11 cellular contexts compared by ENCODE assay signal in genomic region chr6:1605822-1606532, GRCh38. TPM values are rescaled to one million over a fixed set of nuclear protein-coding genes. Genes with fewer than 3 reads are reported as not detected.
DNase-seq lines count a peak whose midpoint lies in the region; ATAC-seq, FAIRE-seq and TF ChIP-seq lines count a peak whose summit lies in the region.
"Had no signal": no experiment of that assay in that cellular context is flagged by ENCODE, and none has a peak within 500 bp of the region (broad histone marks: within the 10 kb centered on the region; RNA-seq: fewer than 3 reads in every experiment).

No MANE protein-coding gene starts in this region.

- peaks cover 76% of the 10 kb centered on the region for H3K27me3 Mint-ChIP-seq in CD4-positive, alpha-beta T cell
- H3K27me3 Mint-ChIP-seq in naive thymus-derived CD8-positive, alpha-beta T cell, result peaks cover 43 to 78% (median 63%) of the 10 kb centered on the region in 5 donors

- DNase-seq in CD4-positive, alpha-beta T cell, result no peak
- DNase-seq in GM20000 (ENCODE audit: low spot score) (peak; percentile 38), GM12878 (ENCODE audit: low read depth, low spot score) (no peak), NCI-H1417 (lab: John Stamatoyannopoulos, UW) (no peak), SW 1271 (lab: John Stamatoyannopoulos, UW) (no peak)
- DNase-seq in naive thymus-derived CD8-positive, alpha-beta T cell, result peak in 2 of 10 donors; percentile 9 to 32
- DNase-seq: Calu3, colonic mucosa had no signal

- H4K20me1 ChIP-seq in GM12878 (ENCODE audit: control insufficient read depth, insufficient read depth), result 0 out of 2 replicates have a peak, but pooled peaks cover 3% of the 10 kb centered on the region

- H3K79me2 ChIP-seq in GM12878 (ENCODE audit: control insufficient read depth, insufficient read depth, low read length), result no peaks in the 10 kb centered on the region

- in situ Hi-C loops in GM12878 (cut with MboI), result loop anchor here (5.0 kb wide), 1 partner anchor 586 kb away; no protein-coding TSS in a partner anchor

- POLR2A ChIA-PET in CD4-positive, alpha-beta T cell (lab: Charles Lee), result no interaction called here
- POLR2A ChIA-PET in GM12878 (lab: Charles Lee), result no interaction called here
- POLR2A ChIA-PET in naive thymus-derived CD8-positive, alpha-beta T cell (lab: Charles Lee), result interaction anchor here (1.0 kb wide), 1 partner anchor 9 kb away, joined by 3 read pairs; no protein-coding TSS in a partner anchor

- no peak overlapping the region for H2AFZ ChIP-seq in GM12878 (ENCODE audit: control insufficient read depth, low read depth, low read length)

- no peak overlapping the region for H3K27ac ChIP-seq in CD4-positive, alpha-beta T cell (ENCODE audit: low read depth, low read length)
- no peak overlapping the region for H3K27ac ChIP-seq in GM12878 (ENCODE audit: control insufficient read depth, insufficient read depth)
- H3K27ac ChIP-seq: colonic mucosa had no signal

- no peak for TF ChIP-seq RAD21 in GM12878 (IDR thresholded peaks at IDR 0.05; ENCODE audit: insufficient read depth, low read depth, low read length)

- peaks cover 85% of the 10 kb centered on the region for H3K27me3 ChIP-seq in CD4-positive, alpha-beta T cell (ENCODE audit: control insufficient read depth, insufficient read depth, low read length)
- peaks cover 29 to 49% of the 10 kb centered on the region in 2 experiments for H3K27me3 ChIP-seq in GM12878 (replicated peaks in 1 of 2; ENCODE audit: control insufficient read depth in 2 of 2, insufficient read depth in 2 of 2, low read length in 1 of 2)

- BruUV-seq in GM12878 (replicated peaks; lab: Mats Ljungman, UMichigan), result no TSS peak

- H3K27ac Mint-ChIP-seq in CD4-positive, alpha-beta T cell, result no peak overlapping the region
- H3K27ac Mint-ChIP-seq in naive thymus-derived CD8-positive, alpha-beta T cell, result no peak overlapping the region

- H3K4me3 ChIP-seq in GM12878, result no peak overlapping the region

- no peaks in the 10 kb centered on the region for H3K9me3 ChIP-seq in CD4-positive, alpha-beta T cell (ENCODE audit: control insufficient read depth, low read length)
- H3K9me3 ChIP-seq in GM12878 (replicated peaks; ENCODE audit: control insufficient read depth, insufficient read depth, low read length), result no peaks in the 10 kb centered on the region
- H3K9me3 ChIP-seq: colonic mucosa, tibial nerve had no signal

- no peaks in the 10 kb centered on the region for H3K36me3 Mint-ChIP-seq in CD4-positive, alpha-beta T cell (ENCODE audit: low read depth)
- H3K36me3 Mint-ChIP-seq in naive thymus-derived CD8-positive, alpha-beta T cell, result peaks cover 0 to 2% (median 0%) of the 10 kb centered on the region in 3 donors

- intact Hi-C loops in CD4-positive, alpha-beta T cell (cut with DNase I, micrococcal nuclease), result loop anchor here (2.0 to 10.0 kb wide), 3 partner anchors 591 to 1029 kb away; no protein-coding TSS in a partner anchor
- intact Hi-C loops in GM12878 (cut with micrococcal nuclease; ENCODE audit: unreplicated experiment), result loop anchor here (2.0 to 10.0 kb wide), 2 partner anchors 169 to 749 kb away; no protein-coding TSS in a partner anchor

- CTCF ChIA-PET in CD4-positive, alpha-beta T cell (lab: Charles Lee), result interaction anchor here (1.5 kb wide), 1 partner anchor 1028 kb away, joined by 3 read pairs; no protein-coding TSS in a partner anchor
- CTCF ChIA-PET in GM12878 (lab: Yijun Ruan, JAX), result interaction anchor here (0.7 to 3.4 kb wide), 12 partner anchors 9 to 748 kb away, joined by 3 to 25 read pairs (median 4); no protein-coding TSS in a partner anchor

- RAD21 ChIA-PET in GM12878 (lab: Charles Lee; ENCODE audit: unreplicated experiment), result interaction anchor here (0.9 to 1.8 kb wide), 4 partner anchors 10 to 1029 kb away, joined by 3 to 6 read pairs (median 4); no protein-coding TSS in a partner anchor

- H3K9ac ChIP-seq in GM12878 (ENCODE audit: control insufficient read depth, insufficient read depth, low read length), result no peak overlapping the region

- no peak for TF ChIP-seq CTCF in CD4-positive, alpha-beta T cell (IDR thresholded peaks at IDR 0.05)
- TF ChIP-seq CTCF in GM20000 (IDR thresholded peaks at IDR 0.05; ENCODE audit: extremely low read depth, missing control alignments), result no peak
- no peak for TF ChIP-seq CTCF in GM12878 (IDR thresholded peaks at IDR 0.05 in 2 of 3, conservative IDR thresholded peaks at IDR 0.05 in 1 of 3; ENCODE audit: control insufficient read depth in 2 of 3, extremely low read depth in 1 of 3, insufficient read depth in 1 of 3, low read depth in 3 of 3, low read length in 3 of 3)

- H3K36me3 ChIP-seq in GM12878 (ENCODE audit: control insufficient read depth in 2 of 2, insufficient read depth in 2 of 2, low read length in 1 of 2), result no peaks in the 10 kb centered on the region
- H3K36me3 ChIP-seq: colonic mucosa, tibial nerve had no signal

- no peak for TF ChIP-seq POLR2A in GM12878 (IDR thresholded peaks at IDR 0.05; ENCODE audit: low read depth, low read length)

- WGBS in GM12878 (ENCODE audit: insufficient coverage, insufficient replicate concordance, low lambda C conversion rate, missing lambda C conversion rate), result 5% methylated on average over 20 of the region's 20 CpGs

- peaks cover 10% of the 10 kb centered on the region for H3K4me1 ChIP-seq in GM12878 (ENCODE audit: control insufficient read depth, insufficient read depth, low read length)

- no peak for FAIRE-seq in GM12878 (lab: Jason Lieb, UNC)

- peak overlapping the region; percentile 68 for H3K4me3 Mint-ChIP-seq in CD4-positive, alpha-beta T cell
- peak overlapping the region; percentile 60 to 81 (median 72) for H3K4me3 Mint-ChIP-seq in naive thymus-derived CD8-positive, alpha-beta T cell

- SMC1A ChIA-PET in GM12878 (lab: Charles Lee; ENCODE audit: uncharacterized antibody, unreplicated experiment), result interaction anchor here (1.0 to 2.1 kb wide), 6 partner anchors 10 to 589 kb away, joined by 3 to 16 read pairs (median 4); no protein-coding TSS in a partner anchor

- ATAC-seq in CD4-positive, alpha-beta T cell (ENCODE audit: poor library complexity), result no peak
- no peak for ATAC-seq in GM12878
- ATAC-seq in naive thymus-derived CD8-positive, alpha-beta T cell, result no peak
- ATAC-seq in HG03025 (IDR thresholded peaks at IDR 0.05; ENCODE audit: low FRiP score, unreplicated experiment), result no peak
- no peak for ATAC-seq in GM21717 (IDR thresholded peaks at IDR 0.05; ENCODE audit: unreplicated experiment)

- 0 out of 2 replicates have a peak overlapping the region, but pooled peaks have one; percentile 77 for H3K4me2 ChIP-seq in GM12878 (ENCODE audit: control insufficient read depth, insufficient read depth)

- TF ChIP-seq EP300 in GM12878 (IDR thresholded peaks at IDR 0.05; ENCODE audit: borderline replicate concordance in 1 of 2, control insufficient read depth in 1 of 2, low read depth in 2 of 2, low read length in 2 of 2), result no peak

- H3K4me1 Mint-ChIP-seq in CD4-positive, alpha-beta T cell (ENCODE audit: low read depth), result peaks cover 41% of the 10 kb centered on the region
- peaks cover 21 to 42% (median 41%) of the 10 kb centered on the region in 4 donors for H3K4me1 Mint-ChIP-seq in naive thymus-derived CD8-positive, alpha-beta T cell

- no peaks in the 10 kb centered on the region for H3K9me3 Mint-ChIP-seq in CD4-positive, alpha-beta T cell
- H3K9me3 Mint-ChIP-seq in naive thymus-derived CD8-positive, alpha-beta T cell, result peaks cover 0 to 5% (median 0%) of the 10 kb centered on the region in 9 donors

TF ChIP-seq in GM12878, 131 proteins besides CTCF, POLR2A, EP300 and RAD21 (continues in another document):
- TF ChIP-seq GATAD2B (conservative IDR thresholded peaks at IDR 0.05; ENCODE audit: low read depth) (no peak), EZH2 (IDR thresholded peaks at IDR 0.05; ENCODE audit: borderline replicate concordance, control insufficient read depth, low read depth, low read length) (0 out of 2 replicates have a peak, but pooled peaks have one; percentile 16), SUZ12 (IDR thresholded peaks at IDR 0.05; ENCODE audit: unreplicated experiment) (peak; percentile 47)

RNA-seq across cellular contexts. Expression of gene FOXC1, which starts 3.7 kb away (rescaled TPM):
- total RNA-seq in CD4-positive, alpha-beta T cell, result not detected
- not detected in 2 replicates for total RNA-seq in GM12878 (2013; cell fraction: nucleolus; rRNA removed)
- total RNA-seq in GM12878 (2014; rRNA removed), result 0.38 and 0.51 TPM in 2 replicates
- 0.37 and 0.45 TPM in 2 replicates for total RNA-seq in GM12878 (2014; rRNA removed; fragmentation: Illumina TruSeq; extraction: Trizol)
- 1.5 and 1.7 TPM in 2 replicates for total RNA-seq in GM12878 (2021)
- polyA plus RNA-seq in GM12878 (2011; ENCODE audit: low read depth), result 0.26 TPM
- polyA plus RNA-seq in GM12878 (2011; rRNA removed), result 0.17 and 0.26 TPM in 2 replicates
- polyA plus RNA-seq in GM12878 (2011; cell fraction: cytosol; rRNA removed), result 0.07 and 0.17 TPM in 2 replicates
- polyA plus RNA-seq in GM12878 (2011; cell fraction: nucleus; rRNA removed), result 0.19 and 0.31 TPM in 2 replicates
- polyA plus RNA-seq in GM12878 (2012), result 0.24 and 0.38 TPM in 2 replicates
- 0.81 and 0.97 TPM in 2 replicates for polyA plus RNA-seq in GM12878 (2014; fragmentation: Illumina TruSeq; extraction: Trizol)
- under 1 TPM; 0.13 to 0.26 TPM for polyA plus RNA-seq in GM12878 (2014; fragmentation: Nextera tagmentation; extraction: Ambion mirVana)
- 0.60 and 0.94 TPM in 2 replicates for polyA plus RNA-seq in GM12878 (2014; rRNA removed)
- not detected for polyA plus RNA-seq in GM12878 (2016; fragmentation: Nextera tagmentation; extraction: Ambion mirVana)
- 0.15 TPM in 1 of 2 replicates, not detected in the other for polyA minus RNA-seq in GM12878 (2011; rRNA and poly(A)+ RNA removed)
- 0.53 and 0.83 TPM in 2 replicates for polyA minus RNA-seq in GM12878 (2011; cell fraction: cytosol; rRNA and poly(A)+ RNA removed)
- 0.12 and 0.57 TPM in 2 replicates for polyA minus RNA-seq in GM12878 (2011; cell fraction: nucleus; rRNA and poly(A)+ RNA removed)
- not detected for total RNA-seq in naive thymus-derived CD8-positive, alpha-beta T cell
- not detected for polyA plus RNA-seq in naive thymus-derived CD8-positive, alpha-beta T cell
